In the genomic region with DNA sequence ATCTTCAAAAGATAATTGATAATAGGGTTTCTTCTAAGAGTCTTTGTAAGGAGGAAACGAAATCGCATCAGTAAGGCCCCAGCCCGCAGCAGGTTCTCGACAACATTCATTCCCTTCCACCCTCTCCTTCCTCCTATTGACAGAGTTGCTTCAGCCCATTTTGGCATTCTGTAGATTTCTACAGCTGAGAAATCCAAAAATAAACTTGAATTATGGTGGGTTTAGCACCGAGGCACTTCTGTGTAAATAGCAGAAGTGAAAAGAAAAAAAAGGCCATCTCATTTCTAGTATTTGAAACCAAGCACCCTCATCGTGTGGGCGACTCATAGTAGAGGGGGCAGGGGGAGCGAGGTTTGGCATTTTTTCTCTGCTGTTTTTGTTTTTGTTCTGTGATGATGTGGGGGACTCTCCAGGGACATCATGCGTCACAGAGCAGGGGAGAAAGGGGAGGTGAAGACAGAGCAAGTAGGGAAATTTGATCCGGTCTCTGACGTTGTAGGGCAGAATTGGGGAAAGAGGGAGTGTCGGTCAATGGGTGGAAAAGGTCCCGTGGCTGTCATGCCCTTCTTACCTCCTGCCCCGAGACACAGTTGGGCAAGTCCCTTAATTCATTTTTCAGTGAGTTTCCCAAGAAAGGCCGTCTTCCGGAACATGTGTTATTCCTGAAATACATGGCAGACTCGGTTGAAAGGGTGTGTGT, we compare ENCODE assay signal across 1 cellular context.
TF ChIP-seq lines count a peak whose summit lies in the region.

No MANE protein-coding gene starts in this region.

TF ChIP-seq in GM12878, 131 proteins besides CTCF, POLR2A, EP300 and RAD21 (continued from another document and continues in another):
- TF ChIP-seq, protein P1, sequence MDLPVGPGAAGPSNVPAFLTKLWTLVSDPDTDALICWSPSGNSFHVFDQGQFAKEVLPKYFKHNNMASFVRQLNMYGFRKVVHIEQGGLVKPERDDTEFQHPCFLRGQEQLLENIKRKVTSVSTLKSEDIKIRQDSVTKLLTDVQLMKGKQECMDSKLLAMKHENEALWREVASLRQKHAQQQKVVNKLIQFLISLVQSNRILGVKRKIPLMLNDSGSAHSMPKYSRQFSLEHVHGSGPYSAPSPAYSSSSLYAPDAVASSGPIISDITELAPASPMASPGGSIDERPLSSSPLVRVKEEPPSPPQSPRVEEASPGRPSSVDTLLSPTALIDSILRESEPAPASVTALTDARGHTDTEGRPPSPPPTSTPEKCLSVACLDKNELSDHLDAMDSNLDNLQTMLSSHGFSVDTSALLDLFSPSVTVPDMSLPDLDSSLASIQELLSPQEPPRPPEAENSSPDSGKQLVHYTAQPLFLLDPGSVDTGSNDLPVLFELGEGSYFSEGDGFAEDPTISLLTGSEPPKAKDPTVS (IDR thresholded peaks at IDR 0.05; ENCODE audit: low read depth, low read length) = no peak
- TF ChIP-seq RBBP5 (conservative IDR thresholded peaks at IDR 0.05) = no peak
- peak; percentile 93 for TF ChIP-seq CREB1 (IDR thresholded peaks at IDR 0.05; ENCODE audit: low read depth)
- TF ChIP-seq FOXM1 (IDR thresholded peaks at IDR 0.05; ENCODE audit: low read depth, low read length) = peak; percentile 99
- TF ChIP-seq LARP7 (IDR thresholded peaks at IDR 0.05) = no peak
- TF ChIP-seq MYC (IDR thresholded peaks at IDR 0.05; ENCODE audit: insufficient read depth, insufficient read length, insufficient replicate concordance, low read length, severe bottlenecking) = no peak
- peak; percentile 91 for TF ChIP-seq KLF5 (IDR thresholded peaks at IDR 0.05; ENCODE audit: partially characterized antibody)
- TF ChIP-seq ZBED1 (IDR thresholded peaks at IDR 0.05; ENCODE audit: borderline replicate concordance) = peak; percentile 98
- TF ChIP-seq TCF7 (IDR thresholded peaks at IDR 0.05; ENCODE audit: borderline replicate concordance) = no peak
- TF ChIP-seq, protein P2, sequence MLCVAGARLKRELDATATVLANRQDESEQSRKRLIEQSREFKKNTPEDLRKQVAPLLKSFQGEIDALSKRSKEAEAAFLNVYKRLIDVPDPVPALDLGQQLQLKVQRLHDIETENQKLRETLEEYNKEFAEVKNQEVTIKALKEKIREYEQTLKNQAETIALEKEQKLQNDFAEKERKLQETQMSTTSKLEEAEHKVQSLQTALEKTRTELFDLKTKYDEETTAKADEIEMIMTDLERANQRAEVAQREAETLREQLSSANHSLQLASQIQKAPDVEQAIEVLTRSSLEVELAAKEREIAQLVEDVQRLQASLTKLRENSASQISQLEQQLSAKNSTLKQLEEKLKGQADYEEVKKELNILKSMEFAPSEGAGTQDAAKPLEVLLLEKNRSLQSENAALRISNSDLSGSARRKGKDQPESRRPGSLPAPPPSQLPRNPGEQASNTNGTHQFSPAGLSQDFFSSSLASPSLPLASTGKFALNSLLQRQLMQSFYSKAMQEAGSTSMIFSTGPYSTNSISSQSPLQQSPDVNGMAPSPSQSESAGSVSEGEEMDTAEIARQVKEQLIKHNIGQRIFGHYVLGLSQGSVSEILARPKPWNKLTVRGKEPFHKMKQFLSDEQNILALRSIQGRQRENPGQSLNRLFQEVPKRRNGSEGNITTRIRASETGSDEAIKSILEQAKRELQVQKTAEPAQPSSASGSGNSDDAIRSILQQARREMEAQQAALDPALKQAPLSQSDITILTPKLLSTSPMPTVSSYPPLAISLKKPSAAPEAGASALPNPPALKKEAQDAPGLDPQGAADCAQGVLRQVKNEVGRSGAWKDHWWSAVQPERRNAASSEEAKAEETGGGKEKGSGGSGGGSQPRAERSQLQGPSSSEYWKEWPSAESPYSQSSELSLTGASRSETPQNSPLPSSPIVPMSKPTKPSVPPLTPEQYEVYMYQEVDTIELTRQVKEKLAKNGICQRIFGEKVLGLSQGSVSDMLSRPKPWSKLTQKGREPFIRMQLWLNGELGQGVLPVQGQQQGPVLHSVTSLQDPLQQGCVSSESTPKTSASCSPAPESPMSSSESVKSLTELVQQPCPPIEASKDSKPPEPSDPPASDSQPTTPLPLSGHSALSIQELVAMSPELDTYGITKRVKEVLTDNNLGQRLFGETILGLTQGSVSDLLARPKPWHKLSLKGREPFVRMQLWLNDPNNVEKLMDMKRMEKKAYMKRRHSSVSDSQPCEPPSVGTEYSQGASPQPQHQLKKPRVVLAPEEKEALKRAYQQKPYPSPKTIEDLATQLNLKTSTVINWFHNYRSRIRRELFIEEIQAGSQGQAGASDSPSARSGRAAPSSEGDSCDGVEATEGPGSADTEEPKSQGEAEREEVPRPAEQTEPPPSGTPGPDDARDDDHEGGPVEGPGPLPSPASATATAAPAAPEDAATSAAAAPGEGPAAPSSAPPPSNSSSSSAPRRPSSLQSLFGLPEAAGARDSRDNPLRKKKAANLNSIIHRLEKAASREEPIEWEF (IDR thresholded peaks at IDR 0.05; ENCODE audit: insufficient replicate concordance, low read depth, low read length) = peak; percentile 95
- TF ChIP-seq NBN (IDR thresholded peaks at IDR 0.05) = peak; percentile 95
- 0 out of 2 replicates have a peak, but pooled peaks have one; percentile 83 for TF ChIP-seq YBX1 (IDR thresholded peaks at IDR 0.05)
- TF ChIP-seq CBFB (IDR thresholded peaks at IDR 0.05; ENCODE audit: low read depth) = peak; percentile 85
- peak; percentile 93 for TF ChIP-seq EED (IDR thresholded peaks at IDR 0.05; ENCODE audit: low read depth)
- no peak for TF ChIP-seq BRCA1 (IDR thresholded peaks at IDR 0.05; ENCODE audit: low read depth, low read length)
- TF ChIP-seq RAD51 (IDR thresholded peaks at IDR 0.05) = peak; percentile 77
- TF ChIP-seq, protein P3, sequence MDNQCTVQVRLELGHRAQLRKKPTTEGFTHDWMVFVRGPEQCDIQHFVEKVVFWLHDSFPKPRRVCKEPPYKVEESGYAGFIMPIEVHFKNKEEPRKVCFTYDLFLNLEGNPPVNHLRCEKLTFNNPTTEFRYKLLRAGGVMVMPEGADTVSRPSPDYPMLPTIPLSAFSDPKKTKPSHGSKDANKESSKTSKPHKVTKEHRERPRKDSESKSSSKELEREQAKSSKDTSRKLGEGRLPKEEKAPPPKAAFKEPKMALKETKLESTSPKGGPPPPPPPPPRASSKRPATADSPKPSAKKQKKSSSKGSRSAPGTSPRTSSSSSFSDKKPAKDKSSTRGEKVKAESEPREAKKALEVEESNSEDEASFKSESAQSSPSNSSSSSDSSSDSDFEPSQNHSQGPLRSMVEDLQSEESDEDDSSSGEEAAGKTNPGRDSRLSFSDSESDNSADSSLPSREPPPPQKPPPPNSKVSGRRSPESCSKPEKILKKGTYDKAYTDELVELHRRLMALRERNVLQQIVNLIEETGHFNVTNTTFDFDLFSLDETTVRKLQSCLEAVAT (IDR thresholded peaks at IDR 0.05) = peak; percentile 59
- TF ChIP-seq, protein P4, sequence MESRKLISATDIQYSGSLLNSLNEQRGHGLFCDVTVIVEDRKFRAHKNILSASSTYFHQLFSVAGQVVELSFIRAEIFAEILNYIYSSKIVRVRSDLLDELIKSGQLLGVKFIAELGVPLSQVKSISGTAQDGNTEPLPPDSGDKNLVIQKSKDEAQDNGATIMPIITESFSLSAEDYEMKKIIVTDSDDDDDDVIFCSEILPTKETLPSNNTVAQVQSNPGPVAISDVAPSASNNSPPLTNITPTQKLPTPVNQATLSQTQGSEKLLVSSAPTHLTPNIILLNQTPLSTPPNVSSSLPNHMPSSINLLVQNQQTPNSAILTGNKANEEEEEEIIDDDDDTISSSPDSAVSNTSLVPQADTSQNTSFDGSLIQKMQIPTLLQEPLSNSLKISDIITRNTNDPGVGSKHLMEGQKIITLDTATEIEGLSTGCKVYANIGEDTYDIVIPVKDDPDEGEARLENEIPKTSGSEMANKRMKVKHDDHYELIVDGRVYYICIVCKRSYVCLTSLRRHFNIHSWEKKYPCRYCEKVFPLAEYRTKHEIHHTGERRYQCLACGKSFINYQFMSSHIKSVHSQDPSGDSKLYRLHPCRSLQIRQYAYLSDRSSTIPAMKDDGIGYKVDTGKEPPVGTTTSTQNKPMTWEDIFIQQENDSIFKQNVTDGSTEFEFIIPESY (IDR thresholded peaks at IDR 0.05) = no peak
- TF ChIP-seq CHD4 (IDR thresholded peaks at IDR 0.05) = no peak; the same call in 1 of the 2 replicates
- peak; percentile 82 for TF ChIP-seq ZNF24 (IDR thresholded peaks at IDR 0.05)
- peak; percentile 97 for TF ChIP-seq PAX5 (IDR thresholded peaks at IDR 0.05; ENCODE audit: borderline replicate concordance, low read depth, low read length)
- peak; percentile 83; the same call in 1 of the 2 replicates for TF ChIP-seq BMI1 (IDR thresholded peaks at IDR 0.05; ENCODE audit: borderline replicate concordance)
- TF ChIP-seq HDAC6 (IDR thresholded peaks at IDR 0.05; ENCODE audit: unreplicated experiment) = no peak
- TF ChIP-seq, protein P5, sequence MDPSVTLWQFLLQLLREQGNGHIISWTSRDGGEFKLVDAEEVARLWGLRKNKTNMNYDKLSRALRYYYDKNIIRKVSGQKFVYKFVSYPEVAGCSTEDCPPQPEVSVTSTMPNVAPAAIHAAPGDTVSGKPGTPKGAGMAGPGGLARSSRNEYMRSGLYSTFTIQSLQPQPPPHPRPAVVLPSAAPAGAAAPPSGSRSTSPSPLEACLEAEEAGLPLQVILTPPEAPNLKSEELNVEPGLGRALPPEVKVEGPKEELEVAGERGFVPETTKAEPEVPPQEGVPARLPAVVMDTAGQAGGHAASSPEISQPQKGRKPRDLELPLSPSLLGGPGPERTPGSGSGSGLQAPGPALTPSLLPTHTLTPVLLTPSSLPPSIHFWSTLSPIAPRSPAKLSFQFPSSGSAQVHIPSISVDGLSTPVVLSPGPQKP (IDR thresholded peaks at IDR 0.05; ENCODE audit: low read depth, low read length) = 0 out of 2 replicates have a peak, but pooled peaks have one; percentile 40
- peak; percentile 98 to 99 for TF ChIP-seq IKZF2 (IDR thresholded peaks at IDR 0.05)
- TF ChIP-seq NRF1 (conservative IDR thresholded peaks at IDR 0.05; ENCODE audit: low read depth, low read length) = no peak
- TF ChIP-seq RFX5 (IDR thresholded peaks at IDR 0.05; ENCODE audit: low read depth, low read length) = no peak
- TF ChIP-seq, protein P6, sequence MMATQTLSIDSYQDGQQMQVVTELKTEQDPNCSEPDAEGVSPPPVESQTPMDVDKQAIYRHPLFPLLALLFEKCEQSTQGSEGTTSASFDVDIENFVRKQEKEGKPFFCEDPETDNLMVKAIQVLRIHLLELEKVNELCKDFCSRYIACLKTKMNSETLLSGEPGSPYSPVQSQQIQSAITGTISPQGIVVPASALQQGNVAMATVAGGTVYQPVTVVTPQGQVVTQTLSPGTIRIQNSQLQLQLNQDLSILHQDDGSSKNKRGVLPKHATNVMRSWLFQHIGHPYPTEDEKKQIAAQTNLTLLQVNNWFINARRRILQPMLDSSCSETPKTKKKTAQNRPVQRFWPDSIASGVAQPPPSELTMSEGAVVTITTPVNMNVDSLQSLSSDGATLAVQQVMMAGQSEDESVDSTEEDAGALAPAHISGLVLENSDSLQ (IDR thresholded peaks at IDR 0.05) = peak; percentile 86
- TF ChIP-seq ZNF622 (IDR thresholded peaks at IDR 0.05) = no peak
- peak; percentile 35; the same call in 1 of the 2 replicates for TF ChIP-seq SMC3 (IDR thresholded peaks at IDR 0.05; ENCODE audit: borderline replicate concordance, low read length)
- TF ChIP-seq MEF2B (IDR thresholded peaks at IDR 0.05; ENCODE audit: partially characterized antibody, poor library complexity, severe bottlenecking) = peak; percentile 99
- no peak for TF ChIP-seq TARDBP (IDR thresholded peaks at IDR 0.05; ENCODE audit: borderline replicate concordance)
- peak; percentile 76 for TF ChIP-seq ESRRA (IDR thresholded peaks at IDR 0.05; ENCODE audit: low read length)
- peak; percentile 86 for TF ChIP-seq SREBF1 (IDR thresholded peaks at IDR 0.05; ENCODE audit: low read length)
- TF ChIP-seq MXI1 (IDR thresholded peaks at IDR 0.05; ENCODE audit: low read depth, low read length) = peak; percentile 47; the same call in 1 of the 2 replicates
- TF ChIP-seq TCF3 (IDR thresholded peaks at IDR 0.05; ENCODE audit: borderline replicate concordance, insufficient read depth, low read depth, low read length) = 0 out of 2 replicates have a peak, but pooled peaks have one; percentile 87
- TF ChIP-seq, protein P7, sequence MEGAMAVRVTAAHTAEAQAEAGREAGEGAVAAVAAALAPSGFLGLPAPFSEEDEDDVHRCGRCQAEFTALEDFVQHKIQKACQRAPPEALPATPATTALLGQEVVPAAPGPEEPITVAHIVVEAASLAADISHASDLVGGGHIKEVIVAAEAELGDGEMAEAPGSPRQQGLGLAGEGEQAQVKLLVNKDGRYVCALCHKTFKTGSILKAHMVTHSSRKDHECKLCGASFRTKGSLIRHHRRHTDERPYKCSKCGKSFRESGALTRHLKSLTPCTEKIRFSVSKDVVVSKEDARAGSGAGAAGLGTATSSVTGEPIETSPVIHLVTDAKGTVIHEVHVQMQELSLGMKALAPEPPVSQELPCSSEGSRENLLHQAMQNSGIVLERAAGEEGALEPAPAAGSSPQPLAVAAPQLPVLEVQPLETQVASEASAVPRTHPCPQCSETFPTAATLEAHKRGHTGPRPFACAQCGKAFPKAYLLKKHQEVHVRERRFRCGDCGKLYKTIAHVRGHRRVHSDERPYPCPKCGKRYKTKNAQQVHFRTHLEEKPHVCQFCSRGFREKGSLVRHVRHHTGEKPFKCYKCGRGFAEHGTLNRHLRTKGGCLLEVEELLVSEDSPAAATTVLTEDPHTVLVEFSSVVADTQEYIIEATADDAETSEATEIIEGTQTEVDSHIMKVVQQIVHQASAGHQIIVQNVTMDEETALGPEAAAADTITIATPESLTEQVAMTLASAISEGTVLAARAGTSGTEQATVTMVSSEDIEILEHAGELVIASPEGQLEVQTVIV (IDR thresholded peaks at IDR 0.05; ENCODE audit: borderline replicate concordance, partially characterized antibody) = no peak
- TF ChIP-seq PAX8 (IDR thresholded peaks at IDR 0.05) = no peak
- TF ChIP-seq JUND (IDR thresholded peaks at IDR 0.05; ENCODE audit: low read depth, low read length) = peak; percentile 77; the same call in 1 of the 2 replicates
- TF ChIP-seq, protein P8, sequence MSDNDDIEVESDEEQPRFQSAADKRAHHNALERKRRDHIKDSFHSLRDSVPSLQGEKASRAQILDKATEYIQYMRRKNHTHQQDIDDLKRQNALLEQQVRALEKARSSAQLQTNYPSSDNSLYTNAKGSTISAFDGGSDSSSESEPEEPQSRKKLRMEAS (IDR thresholded peaks at IDR 0.05; ENCODE audit: low read depth, low read length) = no peak; the same call in 1 of the 2 replicates
- no peak for TF ChIP-seq SUPT20H (IDR thresholded peaks at IDR 0.05; ENCODE audit: borderline replicate concordance, control insufficient read depth, low read depth, low read length)
- TF ChIP-seq MTA2 (IDR thresholded peaks at IDR 0.05; ENCODE audit: low read depth) = peak; percentile 96
- TF ChIP-seq, protein P9, sequence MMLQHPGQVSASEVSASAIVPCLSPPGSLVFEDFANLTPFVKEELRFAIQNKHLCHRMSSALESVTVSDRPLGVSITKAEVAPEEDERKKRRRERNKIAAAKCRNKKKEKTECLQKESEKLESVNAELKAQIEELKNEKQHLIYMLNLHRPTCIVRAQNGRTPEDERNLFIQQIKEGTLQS (IDR thresholded peaks at IDR 0.05; ENCODE audit: borderline replicate concordance, extremely low read depth, low read depth, low read length) = no peak
